8 cellular contexts compared by ENCODE assay signal in genomic region chr6:125780540-125781306, GRCh38. TPM values are rescaled to one million over a fixed set of nuclear protein-coding genes. Genes with fewer than 3 reads are reported as not detected.
DNase-seq lines count a peak whose midpoint lies in the region; ATAC-seq and TF ChIP-seq lines count a peak whose summit lies in the region.

No MANE protein-coding gene starts in this region.

- peak overlapping the region; percentile 87 for H3K9ac ChIP-seq in HUES48 (ENCODE audit: low read depth, low read length)

- TF ChIP-seq CTCF in upper lobe of left lung (IDR thresholded peaks at IDR 0.05) = no peak

- H3K4me3 ChIP-seq in HUES48 (ENCODE audit: low read depth, low read length) (peak overlapping the region; percentile 89), neuron (ENCODE audit: low read length) (peak overlapping the region; percentile 59), upper lobe of left lung (peak overlapping the region; percentile 41 to 66 (median 61))

- H2AFZ ChIP-seq in neuron (ENCODE audit: low read depth, low read length) = peak overlapping the region; percentile 97

- H3K4me1 ChIP-seq in HUES48 (ENCODE audit: control insufficient read depth, insufficient read depth, low read length) (peaks cover 4% of the 10 kb centered on the region; the same call in 1 of the 2 replicates), neuron (ENCODE audit: insufficient read depth, low read length) (peaks cover 3% of the 10 kb centered on the region), upper lobe of left lung (peaks cover 6 to 10% (median 8%) of the 10 kb centered on the region in 4 donors)

- peak in 3 of 4 donors; percentile 48 to 67 (median 66) for TF ChIP-seq POLR2A in upper lobe of left lung (IDR thresholded peaks at IDR 0.05)

- no peak for TF ChIP-seq EP300 in upper lobe of left lung (IDR thresholded peaks at IDR 0.05)

- DNase-seq in DMS79 treated with DMSO at 0.1 percent for 48 hours (lab: John Stamatoyannopoulos, UW) (peak; percentile 88), OCI-M2 (lab: John Stamatoyannopoulos, UW; ENCODE audit: unreplicated experiment) (peak; percentile 71), fibroblast of the conjunctiva (ENCODE audit: low read depth) (peak; percentile 91), upper lobe of left lung (peak; percentile 57 to 72)
- peak; percentile 73 to 77 for DNase-seq in activated T-cell treated with anti-CD3 and anti-CD28 coated beads, Interleukin-2, amount 50 U/mL, for 48 hours

- H3K27ac ChIP-seq in HUES48 (ENCODE audit: low read depth, low read length) (peak overlapping the region; percentile 36), upper lobe of left lung (peak overlapping the region; percentile 90 to 95 (median 92))

- H3K36me3 ChIP-seq in HUES48 (ENCODE audit: control insufficient read depth, insufficient read depth, low read length) (no peaks in the 10 kb centered on the region), neuron (ENCODE audit: insufficient read depth, low read length) (no peaks in the 10 kb centered on the region), upper lobe of left lung (no peaks in the 10 kb centered on the region)

- H3K9me3 ChIP-seq in HUES48 (ENCODE audit: control insufficient read depth, insufficient read depth, low read length) (no peaks in the 10 kb centered on the region), neuron (ENCODE audit: low read length) (no peaks in the 10 kb centered on the region), upper lobe of left lung (no peaks in the 10 kb centered on the region)

- ATAC-seq in GM21528 (IDR thresholded peaks at IDR 0.05; ENCODE audit: low FRiP score, unreplicated experiment) (peak; percentile 85), upper lobe of left lung (ENCODE audit: low FRiP score in 2 of 2) (peak; percentile 91 to 93)

- H3K27me3 ChIP-seq in HUES48 (ENCODE audit: control insufficient read depth, insufficient read depth, low read length) = no peaks in the 10 kb centered on the region
- H3K27me3 ChIP-seq in neuron (ENCODE audit: insufficient read depth, low read length) = no peaks in the 10 kb centered on the region
- no peaks in the 10 kb centered on the region for H3K27me3 ChIP-seq in upper lobe of left lung

- WGBS in upper lobe of left lung, 2 donors = 0% methylated on average over 28 of the region's 28 CpGs

RNA-seq across cellular contexts. Expression of gene NCOA7, which starts 10.0 kb away (rescaled TPM):
- 10 to 100 TPM; 33.5 to 75.6 (median 48.9) TPM for total RNA-seq in upper lobe of left lung

RNA-seq across cellular contexts. Expression of gene HEY2, which starts 31.3 kb away (rescaled TPM):
- total RNA-seq in upper lobe of left lung = 1 to 10 TPM; 1.3 to 3.3 (median 1.8) TPM

Comparison
In these comparisons a context has a peak if more than half of its experiments do, and no peak if none do; other contexts are left out.
1. Peak in every context shown above with its lines: DNase-seq, ATAC-seq, H3K4me3 ChIP-seq and H3K27ac ChIP-seq.